ENCODE assay signal across 28 cellular contexts in genomic region chr18:78031991-78032390, GRCh38.
A peak's percentile ranks its signal among the peaks of the same experiment; 100 is the strongest.
DNase-seq lines count a peak whose midpoint lies in the region; ATAC-seq, FAIRE-seq and TF ChIP-seq lines count a peak whose summit lies in the region.
"Had no signal": no experiment of that assay in that cellular context is flagged by ENCODE, and none has a peak within 500 bp of the region (broad histone marks: within the 10 kb centered on the region; RNA-seq: fewer than 3 reads in every experiment).

No MANE protein-coding gene starts in this region.

- peak overlapping the region; percentile 2; the same call in 1 of the 2 replicates for H3K27ac Mint-ChIP-seq in WTC11
- no peak overlapping the region for H3K27ac Mint-ChIP-seq in endothelial cell (ENCODE audit: unreplicated experiment)
- no peak overlapping the region for H3K27ac Mint-ChIP-seq in CD4-positive, alpha-beta T cell
- H3K27ac Mint-ChIP-seq: B cell; CD14-positive monocyte; CD4-positive, CD25-positive, alpha-beta regulatory T cell; CD8-positive, alpha-beta T cell had no signal

- TF ChIP-seq POLR2A in HepG2 (IDR thresholded peaks at IDR 0.05; ENCODE audit: insufficient read depth in 1 of 2, low read depth in 2 of 2, low read length in 2 of 2), result no peak
- TF ChIP-seq POLR2A in right lobe of liver (IDR thresholded peaks at IDR 0.05), result no peak

- TF ChIP-seq CTCF in HepG2 (CRISPR knock-in tag; IDR thresholded peaks at IDR 0.05), result no peak
- no peak for TF ChIP-seq CTCF in right lobe of liver (IDR thresholded peaks at IDR 0.05)
- no peak for TF ChIP-seq CTCF in WTC11 (IDR thresholded peaks at IDR 0.05)
- TF ChIP-seq CTCF in endothelial cell (IDR thresholded peaks at IDR 0.05; ENCODE audit: unreplicated experiment), result no peak
- TF ChIP-seq CTCF in CD4-positive, alpha-beta T cell (IDR thresholded peaks at IDR 0.05), result no peak
- no peak for TF ChIP-seq CTCF in heart right ventricle (IDR thresholded peaks at IDR 0.05)

- BruUV-seq in HepG2 (replicated peaks; lab: Mats Ljungman, UMichigan), result no TSS peak

- FAIRE-seq in HepG2 (lab: Jason Lieb, UNC) (no peak), urothelium cell line (lab: Jason Lieb, UNC) (peak; percentile 90)
- FAIRE-seq: A549, GM12878, GM12892, GM18507 had no signal

- H3K27ac ChIP-seq in HepG2 (ENCODE audit: extremely low read length, insufficient read depth, low read length) (no peak overlapping the region), right lobe of liver (no peak overlapping the region), heart right ventricle (no peak overlapping the region)
- no peak overlapping the region for H3K27ac ChIP-seq in CD4-positive, alpha-beta T cell (ENCODE audit: low read depth, low read length)
- H3K27ac ChIP-seq: 22Rv1, A549 had no signal

- no peaks in the 10 kb centered on the region for H3K4me1 ChIP-seq in HepG2 (ENCODE audit: insufficient read depth, low read length)
- no peaks in the 10 kb centered on the region for H3K4me1 ChIP-seq in right lobe of liver
- H3K4me1 ChIP-seq in heart right ventricle, result no peaks in the 10 kb centered on the region
- H3K4me1 ChIP-seq: A549, Caco-2 had no signal

- peaks cover 0 to 6% of the 10 kb centered on the region in 2 experiments; a peak in 1 of 5 replicates for H3K27me3 ChIP-seq in HepG2 (ENCODE audit: control insufficient read depth in 1 of 2, insufficient read depth in 2 of 2, low read length in 2 of 2)
- no peaks in the 10 kb centered on the region for H3K27me3 ChIP-seq in right lobe of liver
- no peaks in the 10 kb centered on the region for H3K27me3 ChIP-seq in CD4-positive, alpha-beta T cell (ENCODE audit: control insufficient read depth, insufficient read depth, low read length)
- H3K27me3 ChIP-seq in heart right ventricle, result no peaks in the 10 kb centered on the region

- intact Hi-C loops in HepG2 (cut with micrococcal nuclease; ENCODE audit: unreplicated experiment) (no loop called here), right lobe of liver (cut with DNase I) (no loop called here), heart right ventricle (cut with DNase I) (no loop called here)
- intact Hi-C loops in CD4-positive, alpha-beta T cell (cut with DNase I, micrococcal nuclease), result no loop called here

- H3K9me3 ChIP-seq in HepG2 (ENCODE audit: low read length) (no peaks in the 10 kb centered on the region), right lobe of liver (no peaks in the 10 kb centered on the region), heart right ventricle (no peaks in the 10 kb centered on the region)
- no peaks in the 10 kb centered on the region for H3K9me3 ChIP-seq in CD4-positive, alpha-beta T cell (ENCODE audit: control insufficient read depth, low read length)
- H3K9me3 ChIP-seq: A549, Caco-2 had no signal

- peaks cover 14% of the 10 kb centered on the region for H3K4me1 Mint-ChIP-seq in WTC11
- H3K4me1 Mint-ChIP-seq in endothelial cell (ENCODE audit: unreplicated experiment), result no peaks in the 10 kb centered on the region
- no peaks in the 10 kb centered on the region for H3K4me1 Mint-ChIP-seq in CD4-positive, alpha-beta T cell (ENCODE audit: low read depth)
- H3K4me1 Mint-ChIP-seq: B cell; CD14-positive monocyte; CD4-positive, CD25-positive, alpha-beta regulatory T cell had no signal

- H3K36me3 ChIP-seq in HepG2 (replicated peaks in 1 of 2; ENCODE audit: control insufficient read depth in 1 of 2, insufficient read depth in 2 of 2, low read length in 2 of 2) (no peaks in the 10 kb centered on the region), right lobe of liver (no peaks in the 10 kb centered on the region), heart right ventricle (no peaks in the 10 kb centered on the region)

- H3K36me3 Mint-ChIP-seq in WTC11 (peaks cover 24% of the 10 kb centered on the region), endothelial cell (ENCODE audit: low read depth, unreplicated experiment) (peaks cover 4% of the 10 kb centered on the region)
- no peaks in the 10 kb centered on the region for H3K36me3 Mint-ChIP-seq in CD4-positive, alpha-beta T cell (ENCODE audit: low read depth)
- H3K36me3 Mint-ChIP-seq: CD14-positive monocyte; CD4-positive, CD25-positive, alpha-beta regulatory T cell; CD8-positive, alpha-beta T cell had no signal

- CTCF ChIA-PET in HepG2 (lab: Yijun Ruan, JAX; ENCODE audit: low intra/inter-chr PET ratio, low total read pairs), result no interaction called here
- CTCF ChIA-PET in WTC11 (lab: Charles Lee), result no interaction called here
- CTCF ChIA-PET in CD4-positive, alpha-beta T cell (lab: Charles Lee), result no interaction called here

- H3K9me3 Mint-ChIP-seq in WTC11 (peaks cover 32% of the 10 kb centered on the region), endothelial cell (ENCODE audit: unreplicated experiment) (peaks cover 22% of the 10 kb centered on the region)
- no peaks in the 10 kb centered on the region for H3K9me3 Mint-ChIP-seq in CD4-positive, alpha-beta T cell
- H3K9me3 Mint-ChIP-seq: CD8-positive, alpha-beta T cell had no signal

- H3K4me3 ChIP-seq in HepG2 (replicated peaks in 1 of 3; ENCODE audit: insufficient read depth in 1 of 3, low read depth in 2 of 3, low read length in 3 of 3) (no peak overlapping the region), right lobe of liver (no peak overlapping the region), heart right ventricle (no peak overlapping the region)
- H3K4me3 ChIP-seq: A549, GM12878 had no signal

- H3K9ac ChIP-seq in HepG2 (ENCODE audit: insufficient read depth, low read depth, low read length), result no peak overlapping the region

- ATAC-seq in HepG2 (no peak), right lobe of liver (no peak), WTC11 (no peak), GM19467 (IDR thresholded peaks at IDR 0.05; ENCODE audit: unreplicated experiment) (no peak), heart right ventricle (no peak)
- ATAC-seq in CD4-positive, alpha-beta T cell (ENCODE audit: poor library complexity), result no peak
- ATAC-seq: A549; CD8-positive, alpha-beta T cell; GM12878 had no signal

- 18% methylated on average over 8 of the region's 8 CpGs for WGBS in HepG2 (ENCODE audit: low lambda C conversion rate)
- WGBS in right lobe of liver (ENCODE audit: insufficient coverage, low coverage, low lambda C conversion rate, missing lambda C conversion rate), result 59% methylated on average over 7 of the region's 8 CpGs
- 85 to 91% methylated on average over 8 of the region's 8 CpGs for WGBS in heart right ventricle, 2 donors

- TF ChIP-seq RAD21 in HepG2 (CRISPR knock-in tag; IDR thresholded peaks at IDR 0.05), result no peak

- H4K20me1 ChIP-seq in HepG2 (ENCODE audit: insufficient read depth, low read length), result no peaks in the 10 kb centered on the region

- H2AFZ ChIP-seq in HepG2 (ENCODE audit: low read length), result no peak overlapping the region

- DNase-seq in HepG2 (ENCODE audit: low spot score) (no peak), right lobe of liver (no peak), WTC11 (ENCODE audit: low spot score) (no peak), endothelial cell (ENCODE audit: low spot score) (no peak), urothelium cell line (ENCODE audit: low spot score) (no peak), heart right ventricle (no peak)
- no peak for DNase-seq in CD4-positive, alpha-beta T cell
- DNase-seq: AML-193; C1 segment of cervical spinal cord; Caco-2; Calu3; CD4-positive, CD25-positive, alpha-beta regulatory T cell; CD8-positive, alpha-beta T cell; DMS 273 treated with DMSO at 0.1 percent for 48 hours; DMS153; DMS53; DMS79; DND-41; EL; GDM1 had no signal

- no peak overlapping the region for H3K4me3 Mint-ChIP-seq in WTC11
- H3K4me3 Mint-ChIP-seq in endothelial cell (ENCODE audit: unreplicated experiment), result peak overlapping the region; percentile 71
- no peak overlapping the region for H3K4me3 Mint-ChIP-seq in CD4-positive, alpha-beta T cell
- H3K4me3 Mint-ChIP-seq: B cell; CD14-positive monocyte; CD4-positive, CD25-positive, alpha-beta regulatory T cell; CD8-positive, alpha-beta T cell had no signal

- in situ Hi-C loops in HepG2 (cut with HindIII; ENCODE audit: extremely low pct_ligation_motif_present, low pct_unique_long_range_greater_than_20kb), result no loop called here

- no peaks in the 10 kb centered on the region for H3K79me2 ChIP-seq in HepG2 (ENCODE audit: insufficient read depth, low read length)

- TF ChIP-seq EP300 in HepG2 (IDR thresholded peaks at IDR 0.05; ENCODE audit: low read depth in 2 of 2, low read length in 2 of 2) (no peak), HepG2 (CRISPR knock-in tag; IDR thresholded peaks at IDR 0.05; ENCODE audit: borderline replicate concordance) (no peak)

- POLR2A ChIA-PET in HepG2 (lab: Yijun Ruan, JAX), result no interaction called here
- POLR2A ChIA-PET in WTC11 (lab: Charles Lee), result no interaction called here
- POLR2A ChIA-PET in CD4-positive, alpha-beta T cell (lab: Charles Lee), result no interaction called here

- H3K27me3 Mint-ChIP-seq in WTC11 (ENCODE audit: low read depth), result peaks cover 7% of the 10 kb centered on the region
- peaks cover 5% of the 10 kb centered on the region for H3K27me3 Mint-ChIP-seq in endothelial cell (ENCODE audit: unreplicated experiment)
- no peaks in the 10 kb centered on the region for H3K27me3 Mint-ChIP-seq in CD4-positive, alpha-beta T cell
- H3K27me3 Mint-ChIP-seq: B cell; CD4-positive, CD25-positive, alpha-beta regulatory T cell had no signal

- H3K4me2 ChIP-seq in HepG2 (ENCODE audit: low read depth, low read length), result no peak overlapping the region
- H3K4me2 ChIP-seq: A549 had no signal

TF ChIP-seq in HepG2, 621 proteins besides CTCF, POLR2A, EP300 and RAD21 (continues in another document):
- peak; percentile 54; the same call in 1 of the 2 replicates for TF ChIP-seq CREB1 (IDR thresholded peaks at IDR 0.05)
- no peak for TF ChIP-seq CREB1 (CRISPR knock-in tag; IDR thresholded peaks at IDR 0.05)

TF ChIP-seq in WTC11, 78 proteins besides CTCF, POLR2A, EP300 and RAD21 (continues in another document):
- TF ChIP-seq E2F1 (CRISPR knock-in tag; IDR thresholded peaks at IDR 0.05) (no peak), ESRRA (CRISPR knock-in tag; IDR thresholded peaks at IDR 0.05; ENCODE audit: borderline replicate concordance) (no peak)
